8 cellular contexts compared by ENCODE assay signal in the genomic region with DNA sequence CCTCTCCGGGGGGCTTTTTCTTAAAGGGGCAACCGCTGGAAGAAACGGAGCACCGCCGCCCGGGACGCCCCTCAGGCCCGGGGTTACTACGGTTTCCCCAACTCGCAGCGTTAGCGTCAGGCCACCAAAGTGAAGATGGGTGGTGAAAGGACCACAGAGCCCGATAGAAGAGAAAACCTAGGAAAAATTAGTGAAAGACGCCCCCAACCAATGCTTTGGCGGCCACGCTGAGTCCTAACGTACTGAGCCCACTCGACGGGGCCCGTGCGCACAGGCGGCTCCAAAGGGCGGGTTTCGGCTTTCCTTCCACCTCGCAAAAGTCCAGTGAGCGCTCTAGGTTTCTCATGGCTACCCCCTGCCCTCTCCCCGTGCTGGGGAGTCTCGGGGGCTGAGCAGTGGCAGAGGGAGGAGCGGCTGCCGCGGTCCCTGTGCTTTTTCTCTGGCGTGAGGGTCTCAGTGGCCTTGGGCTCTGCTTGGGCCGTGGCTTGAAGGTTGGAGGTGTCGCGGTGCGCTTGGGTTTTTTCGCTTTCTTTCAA. TPM values are rescaled to one million over a fixed set of nuclear protein-coding genes. Genes with fewer than 3 reads are reported as not detected.
DNase-seq lines count a peak whose midpoint lies in the region; ATAC-seq and TF ChIP-seq lines count a peak whose summit lies in the region.

No MANE protein-coding gene starts in this region.

- CTCF ChIA-PET in activated CD4-positive, alpha-beta T cell treated with anti-CD3 and anti-CD28 coated beads for 36 hours (lab: Charles Lee), result no interaction called here
- CTCF ChIA-PET in T-cell (lab: Charles Lee), result interaction anchor here in 1 of 2 donors (0.7 kb wide), 1 partner anchor 12 kb away, joined by 3 read pairs; the partner anchor contains the start of gene SPEN

- H3K27me3 Mint-ChIP-seq in activated CD4-positive, alpha-beta T cell treated with anti-CD3 and anti-CD28 coated beads for 36 hours, result no peaks in the 10 kb centered on the region
- H3K27me3 Mint-ChIP-seq in T-cell, result no peaks in the 10 kb centered on the region
- peaks cover 12% of the 10 kb centered on the region for H3K27me3 Mint-ChIP-seq in endothelial cell (ENCODE audit: unreplicated experiment)
- peaks cover 12% of the 10 kb centered on the region for H3K27me3 Mint-ChIP-seq in nephron progenitor cell (ENCODE audit: low read depth, poor library complexity)

- peak; percentile 7 for ATAC-seq in activated CD4-positive, alpha-beta T cell treated with anti-CD3 and anti-CD28 coated beads for 36 hours
- ATAC-seq in HG02938 (IDR thresholded peaks at IDR 0.05; ENCODE audit: unreplicated experiment), result peak; percentile 2
- ATAC-seq in T-cell (replicated peaks in 1 of 4), result peak; percentile 15 to 23 (median 18)

- peaks cover 25% of the 10 kb centered on the region for H3K4me1 Mint-ChIP-seq in activated CD4-positive, alpha-beta T cell treated with anti-CD3 and anti-CD28 coated beads for 36 hours
- peaks cover 13 to 32% (median 24%) of the 10 kb centered on the region in 3 donors for H3K4me1 Mint-ChIP-seq in T-cell
- H3K4me1 Mint-ChIP-seq in endothelial cell (ENCODE audit: unreplicated experiment), result peaks cover 16% of the 10 kb centered on the region
- peaks cover 35% of the 10 kb centered on the region for H3K4me1 Mint-ChIP-seq in nephron progenitor cell

- H3K36me3 Mint-ChIP-seq in activated CD4-positive, alpha-beta T cell treated with anti-CD3 and anti-CD28 coated beads for 36 hours (ENCODE audit: low read depth), result peaks cover 7% of the 10 kb centered on the region
- peaks cover 4% of the 10 kb centered on the region for H3K36me3 Mint-ChIP-seq in T-cell
- H3K36me3 Mint-ChIP-seq in endothelial cell (ENCODE audit: low read depth, unreplicated experiment), result peaks cover 5% of the 10 kb centered on the region
- peaks cover 24% of the 10 kb centered on the region for H3K36me3 Mint-ChIP-seq in nephron progenitor cell (ENCODE audit: low read depth)

- intact Hi-C loops in activated CD4-positive, alpha-beta T cell treated with anti-CD3 and anti-CD28 coated beads for 36 hours (cut with DNase I, micrococcal nuclease), result loop anchor here (1.0 to 5.0 kb wide), 11 partner anchors 12 to 532 kb away; partner anchors contain the start of genes SPEN (in 2 of the 2), CASP9 (in 1 of the 2), CPLANE2 (in 1 of the 2) and DDI2 (in 1 of the 2)
- intact Hi-C loops in posterior cingulate gyrus (cut with DNase I), result loop anchor here (1.0 to 10.0 kb wide), 2 partner anchors 12 to 140 kb away; partner anchors contain the start of genes SPEN and ZBTB17

- TF ChIP-seq CTCF in endothelial cell (IDR thresholded peaks at IDR 0.05; ENCODE audit: unreplicated experiment) (no peak), nephron progenitor cell (IDR thresholded peaks at IDR 0.05) (no peak)

- no peaks in the 10 kb centered on the region for H3K9me3 Mint-ChIP-seq in activated CD4-positive, alpha-beta T cell treated with anti-CD3 and anti-CD28 coated beads for 36 hours (ENCODE audit: low read depth)
- H3K9me3 Mint-ChIP-seq in T-cell (no peaks in the 10 kb centered on the region), endothelial cell (ENCODE audit: unreplicated experiment) (no peaks in the 10 kb centered on the region), nephron progenitor cell (peaks cover 26% of the 10 kb centered on the region)

- H3K4me3 Mint-ChIP-seq in activated CD4-positive, alpha-beta T cell treated with anti-CD3 and anti-CD28 coated beads for 36 hours, result peak overlapping the region; percentile 90
- H3K4me3 Mint-ChIP-seq in T-cell (peak overlapping the region; percentile 90 to 95 (median 92)), endothelial cell (ENCODE audit: unreplicated experiment) (peak overlapping the region; percentile 92), nephron progenitor cell (peak overlapping the region; percentile 94)

- DNase-seq in activated CD4-positive, alpha-beta T cell treated with anti-CD3 and anti-CD28 coated beads for 36 hours, result no peak
- DNase-seq in activated CD4-positive, alpha-beta T cell treated with anti-CD3 and anti-CD28 coated beads, Interleukin-2, amount 50 U/mL, for 4 hours, result no peak
- peak in 9 of 34 experiments; percentile 6 to 39 (median 24) for DNase-seq in T-cell
- no peak for DNase-seq in endothelial cell (ENCODE audit: low spot score)
- no peak for DNase-seq in nephron progenitor cell
- DNase-seq in posterior cingulate gyrus, result no peak
- no peak for DNase-seq in stimulated activated CD4-positive, alpha-beta T cell treated with anti-CD3 and anti-CD28 coated beads, Interleukin-2, amount 100 ng/mL, for 24 hours

- POLR2A ChIA-PET in activated CD4-positive, alpha-beta T cell treated with anti-CD3 and anti-CD28 coated beads for 36 hours (lab: Charles Lee), result interaction anchor here (0.6 to 1.6 kb wide), 6 partner anchors 9 to 141 kb away, joined by 4 to 9 read pairs (median 7); partner anchors contain the start of gene SPEN
- POLR2A ChIA-PET in T-cell (lab: Charles Lee), result interaction anchor here (0.6 to 2.1 kb wide), 2 partner anchors 12 to 61 kb away, joined by 4 to 6 read pairs; partner anchors contain the start of gene SPEN (in 1 of the 2)

- peak overlapping the region; percentile 98 for H3K27ac Mint-ChIP-seq in activated CD4-positive, alpha-beta T cell treated with anti-CD3 and anti-CD28 coated beads for 36 hours
- H3K27ac Mint-ChIP-seq in T-cell (peak overlapping the region; percentile 97), endothelial cell (ENCODE audit: unreplicated experiment) (peak overlapping the region; percentile 96), nephron progenitor cell (peak overlapping the region; percentile 100)

RNA-seq across cellular contexts. Expression of gene SPEN, which starts 12.2 kb away (rescaled TPM):
- total RNA-seq in activated CD4-positive, alpha-beta T cell treated with anti-CD3 and anti-CD28 coated beads for 36 hours, result 10 to 100 TPM; 43.2 to 52.7 TPM
- total RNA-seq in T-cell (10 to 100 TPM; 69.9 to 81.1 (median 72.1) TPM), endothelial cell (ENCODE audit: unreplicated experiment) (33.5 TPM)

RNA-seq across cellular contexts. Expression of gene UQCRHL, which starts 27.8 kb away (rescaled TPM):
- total RNA-seq in activated CD4-positive, alpha-beta T cell treated with anti-CD3 and anti-CD28 coated beads for 36 hours, result 1 to 10 TPM; 1.4 to 1.9 TPM
- total RNA-seq in T-cell, result 1 to 10 TPM in 3 of 5 donors, under 1 TPM in 2; 0.68 to 1.3 (median 1.1) TPM
- 2.4 TPM for total RNA-seq in endothelial cell (ENCODE audit: unreplicated experiment)
